In the genomic region with DNA sequence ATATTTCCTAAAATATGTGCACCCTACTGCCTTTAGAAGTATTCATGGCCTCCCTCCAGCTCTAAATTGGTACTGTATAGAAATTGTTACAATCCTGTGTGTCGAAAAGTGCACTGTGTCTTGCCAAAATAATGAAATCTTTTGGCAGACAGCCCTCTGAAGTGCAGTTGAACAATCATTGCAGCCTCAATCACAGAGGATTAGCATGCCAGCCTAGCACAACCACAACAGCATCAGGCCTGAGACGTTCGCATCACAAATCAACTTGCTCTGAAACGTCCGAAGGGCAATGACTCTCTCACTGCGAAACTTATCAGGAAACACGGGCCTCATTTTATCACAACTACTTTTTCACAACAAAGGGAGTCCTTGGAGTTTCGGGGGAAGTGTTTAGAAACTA, we compare ENCODE assay signal across 1 cellular context.
TF ChIP-seq lines count a peak whose summit lies in the region.

No MANE protein-coding gene starts in this region.

TF ChIP-seq in WTC11, 78 proteins besides CTCF, POLR2A, EP300 and RAD21 (continued from another document):
- TF ChIP-seq, protein P1, sequence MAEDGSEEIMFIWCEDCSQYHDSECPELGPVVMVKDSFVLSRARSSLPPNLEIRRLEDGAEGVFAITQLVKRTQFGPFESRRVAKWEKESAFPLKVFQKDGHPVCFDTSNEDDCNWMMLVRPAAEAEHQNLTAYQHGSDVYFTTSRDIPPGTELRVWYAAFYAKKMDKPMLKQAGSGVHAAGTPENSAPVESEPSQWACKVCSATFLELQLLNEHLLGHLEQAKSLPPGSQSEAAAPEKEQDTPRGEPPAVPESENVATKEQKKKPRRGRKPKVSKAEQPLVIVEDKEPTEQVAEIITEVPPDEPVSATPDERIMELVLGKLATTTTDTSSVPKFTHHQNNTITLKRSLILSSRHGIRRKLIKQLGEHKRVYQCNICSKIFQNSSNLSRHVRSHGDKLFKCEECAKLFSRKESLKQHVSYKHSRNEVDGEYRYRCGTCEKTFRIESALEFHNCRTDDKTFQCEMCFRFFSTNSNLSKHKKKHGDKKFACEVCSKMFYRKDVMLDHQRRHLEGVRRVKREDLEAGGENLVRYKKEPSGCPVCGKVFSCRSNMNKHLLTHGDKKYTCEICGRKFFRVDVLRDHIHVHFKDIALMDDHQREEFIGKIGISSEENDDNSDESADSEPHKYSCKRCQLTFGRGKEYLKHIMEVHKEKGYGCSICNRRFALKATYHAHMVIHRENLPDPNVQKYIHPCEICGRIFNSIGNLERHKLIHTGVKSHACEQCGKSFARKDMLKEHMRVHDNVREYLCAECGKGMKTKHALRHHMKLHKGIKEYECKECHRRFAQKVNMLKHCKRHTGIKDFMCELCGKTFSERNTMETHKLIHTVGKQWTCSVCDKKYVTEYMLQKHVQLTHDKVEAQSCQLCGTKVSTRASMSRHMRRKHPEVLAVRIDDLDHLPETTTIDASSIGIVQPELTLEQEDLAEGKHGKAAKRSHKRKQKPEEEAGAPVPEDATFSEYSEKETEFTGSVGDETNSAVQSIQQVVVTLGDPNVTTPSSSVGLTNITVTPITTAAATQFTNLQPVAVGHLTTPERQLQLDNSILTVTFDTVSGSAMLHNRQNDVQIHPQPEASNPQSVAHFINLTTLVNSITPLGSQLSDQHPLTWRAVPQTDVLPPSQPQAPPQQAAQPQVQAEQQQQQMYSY (CRISPR knock-in tag; IDR thresholded peaks at IDR 0.05) = no peak
- TF ChIP-seq, protein P2, sequence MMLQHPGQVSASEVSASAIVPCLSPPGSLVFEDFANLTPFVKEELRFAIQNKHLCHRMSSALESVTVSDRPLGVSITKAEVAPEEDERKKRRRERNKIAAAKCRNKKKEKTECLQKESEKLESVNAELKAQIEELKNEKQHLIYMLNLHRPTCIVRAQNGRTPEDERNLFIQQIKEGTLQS (CRISPR knock-in tag; conservative IDR thresholded peaks at IDR 0.05) = no peak
- TF ChIP-seq NFYB (CRISPR knock-in tag; conservative IDR thresholded peaks at IDR 0.05; ENCODE audit: low read depth) (no peak), ZNF396 (CRISPR knock-in tag; IDR thresholded peaks at IDR 0.05; ENCODE audit: borderline replicate concordance) (no peak), EMX1 (CRISPR knock-in tag; IDR thresholded peaks at IDR 0.05) (no peak), GRHL2 (CRISPR knock-in tag; IDR thresholded peaks at IDR 0.05; ENCODE audit: insufficient replicate concordance, severe bottlenecking) (no peak), TEAD4 (CRISPR knock-in tag; IDR thresholded peaks at IDR 0.05) (no peak), IRF2 (CRISPR knock-in tag; IDR thresholded peaks at IDR 0.05; ENCODE audit: borderline replicate concordance, low read depth) (no peak), ZNF138 (CRISPR knock-in tag; conservative IDR thresholded peaks at IDR 0.05) (no peak), KAT7 (CRISPR knock-in tag; IDR thresholded peaks at IDR 0.05; ENCODE audit: borderline replicate concordance) (no peak)
- TF ChIP-seq, protein P3, sequence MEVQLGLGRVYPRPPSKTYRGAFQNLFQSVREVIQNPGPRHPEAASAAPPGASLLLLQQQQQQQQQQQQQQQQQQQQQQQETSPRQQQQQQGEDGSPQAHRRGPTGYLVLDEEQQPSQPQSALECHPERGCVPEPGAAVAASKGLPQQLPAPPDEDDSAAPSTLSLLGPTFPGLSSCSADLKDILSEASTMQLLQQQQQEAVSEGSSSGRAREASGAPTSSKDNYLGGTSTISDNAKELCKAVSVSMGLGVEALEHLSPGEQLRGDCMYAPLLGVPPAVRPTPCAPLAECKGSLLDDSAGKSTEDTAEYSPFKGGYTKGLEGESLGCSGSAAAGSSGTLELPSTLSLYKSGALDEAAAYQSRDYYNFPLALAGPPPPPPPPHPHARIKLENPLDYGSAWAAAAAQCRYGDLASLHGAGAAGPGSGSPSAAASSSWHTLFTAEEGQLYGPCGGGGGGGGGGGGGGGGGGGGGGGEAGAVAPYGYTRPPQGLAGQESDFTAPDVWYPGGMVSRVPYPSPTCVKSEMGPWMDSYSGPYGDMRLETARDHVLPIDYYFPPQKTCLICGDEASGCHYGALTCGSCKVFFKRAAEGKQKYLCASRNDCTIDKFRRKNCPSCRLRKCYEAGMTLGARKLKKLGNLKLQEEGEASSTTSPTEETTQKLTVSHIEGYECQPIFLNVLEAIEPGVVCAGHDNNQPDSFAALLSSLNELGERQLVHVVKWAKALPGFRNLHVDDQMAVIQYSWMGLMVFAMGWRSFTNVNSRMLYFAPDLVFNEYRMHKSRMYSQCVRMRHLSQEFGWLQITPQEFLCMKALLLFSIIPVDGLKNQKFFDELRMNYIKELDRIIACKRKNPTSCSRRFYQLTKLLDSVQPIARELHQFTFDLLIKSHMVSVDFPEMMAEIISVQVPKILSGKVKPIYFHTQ (CRISPR knock-in tag; IDR thresholded peaks at IDR 0.05) = no peak
